In the genomic region with DNA sequence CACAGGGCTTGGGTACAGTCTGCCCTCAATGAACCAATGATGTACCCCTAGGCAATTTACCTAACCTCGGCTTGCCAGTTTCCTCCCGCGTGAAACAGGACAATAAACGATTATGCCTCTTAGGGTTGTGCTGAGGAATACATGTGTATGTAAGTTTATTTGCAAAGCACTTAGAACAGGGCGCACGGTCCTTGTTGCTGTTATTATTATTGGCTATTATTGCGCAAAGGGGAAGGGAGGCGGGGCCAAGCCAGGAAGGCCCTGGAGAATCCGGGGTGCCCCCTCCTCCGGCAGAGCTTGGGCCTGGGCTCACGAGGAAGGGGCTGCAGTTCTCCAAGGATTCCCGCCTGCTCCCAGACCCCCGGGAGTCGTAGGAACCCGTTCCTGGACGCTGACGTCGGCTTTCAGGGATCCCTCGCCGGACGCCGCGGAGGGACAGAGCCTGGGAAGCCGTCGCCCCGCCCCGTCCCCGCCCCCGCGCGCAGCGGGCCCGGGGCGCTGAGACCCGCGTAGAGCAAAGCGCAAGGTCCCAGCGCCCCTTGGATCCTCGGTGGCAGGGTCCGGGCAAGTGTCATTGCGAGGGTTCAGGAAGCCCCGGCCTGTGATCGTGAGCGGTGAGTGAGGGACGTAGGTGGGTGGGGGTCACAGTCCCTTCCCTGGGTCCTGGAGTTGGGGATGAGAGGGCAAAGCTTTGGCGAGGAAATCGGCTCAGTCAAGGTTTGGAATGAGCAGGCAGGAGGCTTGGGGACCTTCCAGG, we compare ENCODE assay signal across 8 cellular contexts. TPM values are rescaled to one million over a fixed set of nuclear protein-coding genes. Genes with fewer than 3 reads are reported as not detected.
A peak's percentile ranks its signal among the peaks of the same experiment; 100 is the strongest.
DNase-seq lines count a peak whose midpoint lies in the region; ATAC-seq and TF ChIP-seq lines count a peak whose summit lies in the region.

A gene (plus strand): TSS at position 293 of the 757 bp plus-strand sequence. CDS start 1,777 bp downstream, outside the sequence.

- H3K4me3 Mint-ChIP-seq in memory B cell, result peak within 1 kb of the TSS; percentile 73
- peak within 1 kb of the TSS; percentile 86 for H3K4me3 Mint-ChIP-seq in type B pancreatic cell

- H3K27ac ChIP-seq in duodenal mucosa (ENCODE audit: low read depth, low read length), result no peak within 1 kb of the TSS

- peaks cover 1% of the 10 kb centered on the region for H3K36me3 Mint-ChIP-seq in memory B cell
- H3K36me3 Mint-ChIP-seq in type B pancreatic cell, result no peaks in the 10 kb centered on the region

- H3K27ac Mint-ChIP-seq in memory B cell (no peak within 1 kb of the TSS), type B pancreatic cell (peak within 1 kb of the TSS; percentile 42)

- H3K27me3 Mint-ChIP-seq in memory B cell (peaks cover 2% of the 10 kb centered on the region), type B pancreatic cell (no peaks in the 10 kb centered on the region)

- no peaks in the 10 kb centered on the region for H3K36me3 ChIP-seq in duodenal mucosa (ENCODE audit: control insufficient read depth in 1 of 2, insufficient read depth in 2 of 2, low read length in 2 of 2)

- H3K4me1 Mint-ChIP-seq in memory B cell (peaks cover 17% of the 10 kb centered on the region), type B pancreatic cell (ENCODE audit: unreplicated experiment) (peaks cover 12% of the 10 kb centered on the region)

- peak within 1 kb of the TSS; percentile 18 to 60 for H3K9ac ChIP-seq in duodenal mucosa (ENCODE audit: low read depth in 1 of 2, low read length in 2 of 2)

- ATAC-seq in memory B cell (ENCODE audit: low read depth) (peak; percentile 30), GM18498 (IDR thresholded peaks at IDR 0.05; ENCODE audit: unreplicated experiment) (no peak), HG03097 (IDR thresholded peaks at IDR 0.05; ENCODE audit: low FRiP score, unreplicated experiment) (no peak)

- no peaks in the 10 kb centered on the region for H3K9me3 Mint-ChIP-seq in memory B cell
- no peaks in the 10 kb centered on the region for H3K9me3 Mint-ChIP-seq in type B pancreatic cell

- no peaks in the 10 kb centered on the region for H3K9me3 ChIP-seq in duodenal mucosa (ENCODE audit: control insufficient read depth in 1 of 2, low read length in 2 of 2)

- no peak for TF ChIP-seq CTCF in type B pancreatic cell (conservative IDR thresholded peaks at IDR 0.05)

- H3K4me1 ChIP-seq in duodenal mucosa (ENCODE audit: control insufficient read depth in 1 of 2, insufficient read depth in 2 of 2, low read length in 2 of 2), result peaks cover 5 to 9% of the 10 kb centered on the region in 2 donors

- H3K4me3 ChIP-seq in duodenal mucosa (ENCODE audit: low read depth in 1 of 2, low read length in 2 of 2), result peak within 1 kb of the TSS; percentile 63 to 80

- DNase-seq in DMS79 (lab: John Stamatoyannopoulos, UW) (peak; percentile 31), RPMI7951 (ENCODE audit: low read depth) (peak; percentile 22), memory B cell (ENCODE audit: low spot score in 2 of 2) (no peak), type B pancreatic cell (ENCODE audit: extremely low spot score, unreplicated experiment) (no peak), RPMI8226 (no peak)

- no peaks in the 10 kb centered on the region for H3K27me3 ChIP-seq in duodenal mucosa (ENCODE audit: control insufficient read depth in 1 of 2, insufficient read depth in 2 of 2, low read length in 2 of 2)

RNA-seq across cellular contexts. Expression of the gene that starts here (rescaled TPM):
- 2.4 and 4.8 TPM in 2 replicates for total RNA-seq in RPMI7951 (2014; rRNA removed; shearing (Covaris generic))
- 2.0 and 8.1 TPM in 2 replicates for total RNA-seq in type B pancreatic cell (ENCODE audit: low replicate concordance)

Comparison
In these comparisons a context has a peak if more than half of its experiments do, and no peak if none do; other contexts are left out.
1. DNase-seq: peak in DMS79 (single experiment) and RPMI7951 (single experiment); none in memory B cell (0 of 2), type B pancreatic cell (single experiment) and RPMI8226 (single experiment).